In genomic region chrX:48923771-48924170, GRCh38 we compare ENCODE assay signal across 1 cellular context.
TF ChIP-seq lines count a peak whose summit lies in the region.

No MANE protein-coding gene starts in this region.

TF ChIP-seq in IMR-90, 13 proteins besides CTCF, POLR2A, EP300 and RAD21:
- TF ChIP-seq MAFK (IDR thresholded peaks at IDR 0.05; ENCODE audit: low read depth, low read length) (no peak), SMC3 (IDR thresholded peaks at IDR 0.05; ENCODE audit: low read depth, low read length) (no peak), NFE2L2 (IDR thresholded peaks at IDR 0.05; ENCODE audit: low read depth, low read length) (no peak)
